13 cellular contexts compared by ENCODE assay signal in the genomic region with DNA sequence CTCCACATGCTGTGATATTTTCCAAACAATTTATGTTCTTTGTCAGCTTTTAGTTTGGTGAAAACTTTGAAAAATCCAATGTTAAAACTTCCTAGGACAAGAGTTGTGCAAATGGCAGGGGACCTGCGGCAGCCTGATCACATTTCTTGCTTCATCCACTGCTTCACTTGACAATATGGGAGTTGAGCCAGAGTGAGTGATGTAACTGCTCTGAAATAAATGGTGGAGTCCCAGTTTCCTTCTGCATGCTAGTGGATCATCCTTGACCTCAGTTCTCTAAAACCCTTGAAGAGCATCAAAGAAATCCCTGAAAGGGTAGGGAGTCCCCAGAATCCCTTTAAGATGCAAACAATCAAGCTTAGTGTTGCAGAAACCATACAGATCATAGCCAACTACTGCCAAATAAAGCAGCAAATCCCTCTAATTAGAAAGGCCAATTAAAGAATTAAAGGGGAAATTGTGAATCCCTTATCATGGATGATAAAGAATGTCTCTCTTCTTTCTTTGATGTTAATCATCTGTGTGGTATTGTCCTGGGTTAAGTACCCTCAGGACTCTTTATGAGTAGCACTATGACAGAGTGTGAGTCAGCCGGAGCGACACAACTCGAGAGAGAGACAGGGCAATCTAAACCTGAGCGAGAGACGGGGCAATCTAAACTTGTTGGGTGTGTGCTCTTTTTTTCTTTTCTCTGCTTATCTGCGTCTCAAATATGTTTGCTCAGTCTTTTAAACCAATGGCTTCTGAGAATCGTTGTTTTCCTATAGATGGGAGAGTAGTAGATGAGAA. TPM values are rescaled to one million over a fixed set of nuclear protein-coding genes. Genes with fewer than 3 reads are reported as not detected.
DNase-seq lines count a peak whose midpoint lies in the region; ATAC-seq and TF ChIP-seq lines count a peak whose summit lies in the region.
"Had no signal": no experiment of that assay in that cellular context is flagged by ENCODE, and none has a peak within 500 bp of the region (broad histone marks: within the 10 kb centered on the region; RNA-seq: fewer than 3 reads in every experiment).

No MANE protein-coding gene starts in this region.

- no peak for TF ChIP-seq CTCF in foreskin fibroblast (IDR thresholded peaks at IDR 0.05; ENCODE audit: low read depth, low read length)

- ATAC-seq in HG02571 (IDR thresholded peaks at IDR 0.05; ENCODE audit: unreplicated experiment), result no peak
- ATAC-seq in HG03342 (IDR thresholded peaks at IDR 0.05; ENCODE audit: unreplicated experiment), result no peak
- ATAC-seq: SK-N-SH treated with all-trans-retinoic acid at 6 μM for 48 hours had no signal

- no peak overlapping the region for H3K4me3 ChIP-seq in foreskin fibroblast (ENCODE audit: low read depth in 1 of 2, low read length in 2 of 2)
- H3K4me3 ChIP-seq: coronary artery had no signal

- peak; percentile 69 for DNase-seq in A172 (ENCODE audit: low spot score)
- DNase-seq in ELR (ENCODE audit: low read depth), result peak; percentile 36
- peak; percentile 46 for DNase-seq in SW480 (ENCODE audit: low spot score)
- DNase-seq in foreskin fibroblast, result peak; percentile 10 to 65
- DNase-seq in HCEC 1CT, result no peak
- DNase-seq in UCSD-AML1 (lab: John Stamatoyannopoulos, UW; ENCODE audit: unreplicated experiment), result no peak
- DNase-seq: activated CD4-positive, alpha-beta T cell treated with anti-CD3 and anti-CD28 coated beads for 1 hour; NCI-H1105 had no signal

RNA-seq across cellular contexts. Expression of gene GAP43, which starts 41.8 kb away (rescaled TPM):
- total RNA-seq in A172 (2014; rRNA removed; shearing (Covaris generic)), result 2.3 and 6.7 TPM in 2 replicates
- total RNA-seq: liver had no signal

Comparison
In these comparisons a context has a peak if more than half of its experiments do, and no peak if none do; other contexts are left out.
1. DNase-seq: peak in A172 (single experiment), ELR (single experiment), SW480 (single experiment) and foreskin fibroblast (2 of 2); none in HCEC 1CT (single experiment) and UCSD-AML1 (single experiment).